8 cellular contexts compared by ENCODE assay signal in genomic region chr7:1160665-1161010, GRCh38. TPM values are rescaled to one million over a fixed set of nuclear protein-coding genes. Genes with fewer than 3 reads are reported as not detected.
A peak's percentile ranks its signal among the peaks of the same experiment; 100 is the strongest.
DNase-seq lines count a peak whose midpoint lies in the region; ATAC-seq and TF ChIP-seq lines count a peak whose summit lies in the region.

No MANE protein-coding gene starts in this region.

- peak overlapping the region; percentile 95 for H3K9ac ChIP-seq in HUES64 (ENCODE audit: low read depth, low read length)

- no peak for TF ChIP-seq EP300 in stomach (IDR thresholded peaks at IDR 0.05)

- intact Hi-C loops in stomach (cut with DNase I; ENCODE audit: low total_unique reads), result no loop called here

- H3K4me3 ChIP-seq in HUES64 (ENCODE audit: low read length) (peak overlapping the region; percentile 100), astrocyte of the cerebellum (ENCODE audit: low read depth, low read length) (peak overlapping the region; percentile 99), stomach (peak overlapping the region; percentile 76 to 97 (median 95))

- WGBS in HUES64, result 40% methylated on average over 19 of the region's 19 CpGs
- whole genome bisulfite sequencing in stomach, 5 donors, result 21 to 31% (median 24%) methylated on average over 17 to 19 of the region's 19 CpGs

- no peaks in the 10 kb centered on the region for H3K27me3 ChIP-seq in HUES64 (ENCODE audit: insufficient read depth, low read length)
- H3K27me3 ChIP-seq in stomach, result no peaks in the 10 kb centered on the region

- H3K9me3 ChIP-seq in HUES64 (ENCODE audit: insufficient read depth, low read depth, low read length) (no peaks in the 10 kb centered on the region), stomach (no peaks in the 10 kb centered on the region)

- DNase-seq in NCI-H2196 (lab: John Stamatoyannopoulos, UW; ENCODE audit: unreplicated experiment) (peak; percentile 27), NCI-H2196 treated with DMSO at 0.1 percent for 48 hours (lab: John Stamatoyannopoulos, UW; ENCODE audit: unreplicated experiment) (no peak), astrocyte of the cerebellum (ENCODE audit: low read depth) (no peak), iPS-NIHi7 (ENCODE audit: extremely low spot score) (peak; percentile 21), stomach (no peak), RPMI8226 (no peak)

- no peak for ATAC-seq in GM21717 (IDR thresholded peaks at IDR 0.05; ENCODE audit: unreplicated experiment)

- no peak for TF ChIP-seq CTCF in astrocyte of the cerebellum (IDR thresholded peaks at IDR 0.05; ENCODE audit: low read depth, low read length, missing control alignments)
- TF ChIP-seq CTCF in stomach (IDR thresholded peaks at IDR 0.05), result no peak

- H3K27ac ChIP-seq in HUES64 (ENCODE audit: low read depth, low read length) (peak overlapping the region; percentile 89), stomach (peak overlapping the region; percentile 93 to 99 (median 97))

- in situ Hi-C loops in astrocyte of the cerebellum (cut with HindIII; ENCODE audit: low sequenced_read_pairs), result loop anchor here (25.0 kb wide), 1 partner anchor 173 kb away; the partner anchor contains the start of genes COX19 and CYP2W1

- H3K36me3 ChIP-seq in HUES64 (ENCODE audit: insufficient read depth, low read length) (peaks cover 30% of the 10 kb centered on the region), stomach (peaks cover 19 to 56% (median 46%) of the 10 kb centered on the region in 4 donors)

- no peak for TF ChIP-seq POLR2A in stomach (IDR thresholded peaks at IDR 0.05)

- H3K4me1 ChIP-seq in HUES64 (ENCODE audit: insufficient read depth, low read length) (no peaks in the 10 kb centered on the region), stomach (peaks cover 23 to 49% (median 42%) of the 10 kb centered on the region in 4 donors)

RNA-seq across cellular contexts. Expression of gene ZFAND2A, which starts 0.6 kb away (rescaled TPM):
- polyA plus RNA-seq in HUES64 (2013, experiment 1 of 2), result 20.4 TPM
- polyA plus RNA-seq in HUES64 (2013, experiment 2 of 2), result 23.1 TPM
- total RNA-seq in stomach, result 10 to 100 TPM in 4 of 5 donors, under 1 TPM in 1; 0.89 to 44.9 (median 20.2) TPM
- 10 to 100 TPM; 37.4 to 93.6 (median 53.1) TPM for polyA plus RNA-seq in stomach

Comparison
In these comparisons a context has a peak if more than half of its experiments do, and no peak if none do; other contexts are left out.
1. DNase-seq: peak in NCI-H2196 (single experiment) and iPS-NIHi7 (single experiment); none in NCI-H2196 treated with DMSO at 0.1 percent for 48 hours (single experiment), astrocyte of the cerebellum (single experiment), stomach (single experiment) and RPMI8226 (single experiment).
2. Peak in every context shown above with its lines, with median percentiles within 50 percentile points of each other: H3K4me3 ChIP-seq.